ENCODE assay signal across 19 cellular contexts in the genomic region with DNA sequence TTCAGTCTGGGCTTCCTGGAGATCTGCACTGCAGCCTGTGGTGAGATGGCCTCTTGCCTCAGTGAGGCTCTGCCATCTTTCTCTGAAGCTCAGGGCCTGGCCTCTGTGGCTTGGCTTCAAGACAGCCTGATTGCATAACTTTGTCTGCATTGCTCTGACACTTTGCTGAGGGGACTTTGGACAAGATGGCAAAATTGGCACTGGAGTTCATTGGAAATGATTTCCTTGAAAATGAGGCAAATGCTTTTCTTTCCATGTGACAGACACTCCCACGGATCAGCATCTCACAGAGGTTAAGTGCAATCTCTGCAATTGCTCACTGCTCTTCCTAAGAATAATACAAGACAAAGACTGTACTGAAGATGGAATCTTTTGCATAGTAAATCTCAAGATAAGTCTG.
DNase-seq lines count a peak whose midpoint lies in the region; ATAC-seq and TF ChIP-seq lines count a peak whose summit lies in the region.
"Had no signal": no experiment of that assay in that cellular context is flagged by ENCODE, and none has a peak within 500 bp of the region (broad histone marks: within the 10 kb centered on the region; RNA-seq: fewer than 3 reads in every experiment).

No MANE protein-coding gene starts in this region.

- no peak overlapping the region for H3K4me3 Mint-ChIP-seq in WTC11
- H3K4me3 Mint-ChIP-seq: CD4-positive, CD25-positive, alpha-beta regulatory T cell had no signal

- no peaks in the 10 kb centered on the region for H3K27me3 ChIP-seq in brain microvascular endothelial cell (replicated peaks)
- H3K27me3 ChIP-seq: SJCRH30 had no signal

- H3K27ac Mint-ChIP-seq in WTC11: no peak overlapping the region
- H3K27ac Mint-ChIP-seq: CD4-positive, CD25-positive, alpha-beta regulatory T cell had no signal

- peaks cover 22% of the 10 kb centered on the region for H3K9me3 Mint-ChIP-seq in WTC11

- no peaks in the 10 kb centered on the region for H3K36me3 ChIP-seq in brain microvascular endothelial cell (replicated peaks)
- H3K36me3 ChIP-seq: SJCRH30 had no signal

- no peaks in the 10 kb centered on the region for H3K4me1 Mint-ChIP-seq in WTC11
- H3K4me1 Mint-ChIP-seq: CD4-positive, CD25-positive, alpha-beta regulatory T cell had no signal

- H3K27ac ChIP-seq in brain microvascular endothelial cell: no peak overlapping the region
- H3K27ac ChIP-seq: A549, RWPE1 had no signal

- no peak for ATAC-seq in WTC11
- ATAC-seq in HG03280 (IDR thresholded peaks at IDR 0.05; ENCODE audit: unreplicated experiment): no peak
- ATAC-seq: A549, HCT116 had no signal

- DNase-seq in AG20443 (ENCODE audit: low spot score) (peak; percentile 18), MV-4-11 (lab: John Stamatoyannopoulos, UW) (peak; percentile 72), epithelial cell of proximal tubule (ENCODE audit: low read depth) (peak; percentile 18), myocyte (ENCODE audit: low read depth) (peak; percentile 55), WTC11 (ENCODE audit: low spot score) (no peak), brain microvascular endothelial cell (no peak), activated gamma-delta T cell treated with Interleukin-2 at 50 U/mL for 16 hours (no peak)
- DNase-seq: Calu3; CD4-positive, CD25-positive, alpha-beta regulatory T cell; DMS79; NCI-H1105 treated with DMSO at 0.1 percent for 48 hours; NCI-H1930; NCI-H2171 treated with DMSO at 0.1 percent for 48 hours; NCI-H510A had no signal

- H3K27me3 Mint-ChIP-seq in WTC11 (ENCODE audit: low read depth): no peaks in the 10 kb centered on the region
- H3K27me3 Mint-ChIP-seq: CD4-positive, CD25-positive, alpha-beta regulatory T cell had no signal

- POLR2A ChIA-PET in WTC11 (lab: Charles Lee): no interaction called here

- CTCF ChIA-PET in WTC11 (lab: Charles Lee): interaction anchor here (0.6 kb wide), 1 partner anchor 1421 kb away, joined by 3 read pairs; no protein-coding TSS in a partner anchor

- in situ Hi-C loops in brain microvascular endothelial cell (cut with HindIII; ENCODE audit: low pct_ligation_motif_present, low sequenced_read_pairs): no loop called here

- no peak overlapping the region for H3K4me3 ChIP-seq in epithelial cell of proximal tubule (ENCODE audit: low read depth, low read length)
- H3K4me3 ChIP-seq in brain microvascular endothelial cell (ENCODE audit: low read depth, low read length): no peak overlapping the region
- H3K4me3 ChIP-seq: A549, SJCRH30 had no signal

- H3K36me3 Mint-ChIP-seq in WTC11: peaks cover 6% of the 10 kb centered on the region; the same call in 1 of the 2 replicates
- H3K36me3 Mint-ChIP-seq: CD4-positive, CD25-positive, alpha-beta regulatory T cell had no signal

- TF ChIP-seq CTCF in epithelial cell of proximal tubule (conservative IDR thresholded peaks at IDR 0.05; ENCODE audit: low read depth, low read length) (no peak), WTC11 (IDR thresholded peaks at IDR 0.05) (no peak), brain microvascular endothelial cell (IDR thresholded peaks at IDR 0.05; ENCODE audit: low read depth, low read length, missing control alignments) (no peak)

TF ChIP-seq in WTC11, 78 proteins besides CTCF, POLR2A, EP300 and RAD21:
- TF ChIP-seq, protein P1, sequence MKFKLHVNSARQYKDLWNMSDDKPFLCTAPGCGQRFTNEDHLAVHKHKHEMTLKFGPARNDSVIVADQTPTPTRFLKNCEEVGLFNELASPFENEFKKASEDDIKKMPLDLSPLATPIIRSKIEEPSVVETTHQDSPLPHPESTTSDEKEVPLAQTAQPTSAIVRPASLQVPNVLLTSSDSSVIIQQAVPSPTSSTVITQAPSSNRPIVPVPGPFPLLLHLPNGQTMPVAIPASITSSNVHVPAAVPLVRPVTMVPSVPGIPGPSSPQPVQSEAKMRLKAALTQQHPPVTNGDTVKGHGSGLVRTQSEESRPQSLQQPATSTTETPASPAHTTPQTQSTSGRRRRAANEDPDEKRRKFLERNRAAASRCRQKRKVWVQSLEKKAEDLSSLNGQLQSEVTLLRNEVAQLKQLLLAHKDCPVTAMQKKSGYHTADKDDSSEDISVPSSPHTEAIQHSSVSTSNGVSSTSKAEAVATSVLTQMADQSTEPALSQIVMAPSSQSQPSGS (CRISPR knock-in tag; IDR thresholded peaks at IDR 0.05; ENCODE audit: borderline replicate concordance, low read depth): no peak
- no peak for TF ChIP-seq SMAD4 (CRISPR knock-in tag; IDR thresholded peaks at IDR 0.05)
- TF ChIP-seq, protein P2, sequence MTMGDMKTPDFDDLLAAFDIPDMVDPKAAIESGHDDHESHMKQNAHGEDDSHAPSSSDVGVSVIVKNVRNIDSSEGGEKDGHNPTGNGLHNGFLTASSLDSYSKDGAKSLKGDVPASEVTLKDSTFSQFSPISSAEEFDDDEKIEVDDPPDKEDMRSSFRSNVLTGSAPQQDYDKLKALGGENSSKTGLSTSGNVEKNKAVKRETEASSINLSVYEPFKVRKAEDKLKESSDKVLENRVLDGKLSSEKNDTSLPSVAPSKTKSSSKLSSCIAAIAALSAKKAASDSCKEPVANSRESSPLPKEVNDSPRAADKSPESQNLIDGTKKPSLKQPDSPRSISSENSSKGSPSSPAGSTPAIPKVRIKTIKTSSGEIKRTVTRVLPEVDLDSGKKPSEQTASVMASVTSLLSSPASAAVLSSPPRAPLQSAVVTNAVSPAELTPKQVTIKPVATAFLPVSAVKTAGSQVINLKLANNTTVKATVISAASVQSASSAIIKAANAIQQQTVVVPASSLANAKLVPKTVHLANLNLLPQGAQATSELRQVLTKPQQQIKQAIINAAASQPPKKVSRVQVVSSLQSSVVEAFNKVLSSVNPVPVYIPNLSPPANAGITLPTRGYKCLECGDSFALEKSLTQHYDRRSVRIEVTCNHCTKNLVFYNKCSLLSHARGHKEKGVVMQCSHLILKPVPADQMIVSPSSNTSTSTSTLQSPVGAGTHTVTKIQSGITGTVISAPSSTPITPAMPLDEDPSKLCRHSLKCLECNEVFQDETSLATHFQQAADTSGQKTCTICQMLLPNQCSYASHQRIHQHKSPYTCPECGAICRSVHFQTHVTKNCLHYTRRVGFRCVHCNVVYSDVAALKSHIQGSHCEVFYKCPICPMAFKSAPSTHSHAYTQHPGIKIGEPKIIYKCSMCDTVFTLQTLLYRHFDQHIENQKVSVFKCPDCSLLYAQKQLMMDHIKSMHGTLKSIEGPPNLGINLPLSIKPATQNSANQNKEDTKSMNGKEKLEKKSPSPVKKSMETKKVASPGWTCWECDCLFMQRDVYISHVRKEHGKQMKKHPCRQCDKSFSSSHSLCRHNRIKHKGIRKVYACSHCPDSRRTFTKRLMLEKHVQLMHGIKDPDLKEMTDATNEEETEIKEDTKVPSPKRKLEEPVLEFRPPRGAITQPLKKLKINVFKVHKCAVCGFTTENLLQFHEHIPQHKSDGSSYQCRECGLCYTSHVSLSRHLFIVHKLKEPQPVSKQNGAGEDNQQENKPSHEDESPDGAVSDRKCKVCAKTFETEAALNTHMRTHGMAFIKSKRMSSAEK (CRISPR knock-in tag; IDR thresholded peaks at IDR 0.05; ENCODE audit: borderline replicate concordance): no peak
- no peak for TF ChIP-seq ESRRA (CRISPR knock-in tag; IDR thresholded peaks at IDR 0.05; ENCODE audit: borderline replicate concordance)
- TF ChIP-seq ZNF396 (CRISPR knock-in tag; IDR thresholded peaks at IDR 0.05; ENCODE audit: borderline replicate concordance): no peak
- TF ChIP-seq FOXK1 (CRISPR knock-in tag; IDR thresholded peaks at IDR 0.05): no peak
- TF ChIP-seq CREB1 (CRISPR knock-in tag; IDR thresholded peaks at IDR 0.05): no peak
- TF ChIP-seq NR3C1 (CRISPR knock-in tag; conservative IDR thresholded peaks at IDR 0.05; ENCODE audit: low read depth): no peak
- TF ChIP-seq, protein P3, sequence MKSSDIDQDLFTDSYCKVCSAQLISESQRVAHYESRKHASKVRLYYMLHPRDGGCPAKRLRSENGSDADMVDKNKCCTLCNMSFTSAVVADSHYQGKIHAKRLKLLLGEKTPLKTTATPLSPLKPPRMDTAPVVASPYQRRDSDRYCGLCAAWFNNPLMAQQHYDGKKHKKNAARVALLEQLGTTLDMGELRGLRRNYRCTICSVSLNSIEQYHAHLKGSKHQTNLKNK (CRISPR knock-in tag; IDR thresholded peaks at IDR 0.05): no peak
- TF ChIP-seq CBFB (CRISPR knock-in tag; IDR thresholded peaks at IDR 0.05; ENCODE audit: low read depth): no peak
- TF ChIP-seq JUN (CRISPR knock-in tag; IDR thresholded peaks at IDR 0.05): no peak
- TF ChIP-seq, protein P4, sequence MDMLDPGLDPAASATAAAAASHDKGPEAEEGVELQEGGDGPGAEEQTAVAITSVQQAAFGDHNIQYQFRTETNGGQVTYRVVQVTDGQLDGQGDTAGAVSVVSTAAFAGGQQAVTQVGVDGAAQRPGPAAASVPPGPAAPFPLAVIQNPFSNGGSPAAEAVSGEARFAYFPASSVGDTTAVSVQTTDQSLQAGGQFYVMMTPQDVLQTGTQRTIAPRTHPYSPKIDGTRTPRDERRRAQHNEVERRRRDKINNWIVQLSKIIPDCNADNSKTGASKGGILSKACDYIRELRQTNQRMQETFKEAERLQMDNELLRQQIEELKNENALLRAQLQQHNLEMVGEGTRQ (CRISPR knock-in tag; IDR thresholded peaks at IDR 0.05): no peak

Comparison
In these comparisons a context has a peak if more than half of its experiments do, and no peak if none do; other contexts are left out.
1. DNase-seq: peak in AG20443 (single experiment), MV-4-11 (single experiment), epithelial cell of proximal tubule (single experiment) and myocyte (single experiment); none in WTC11 (single experiment), brain microvascular endothelial cell (single experiment) and activated gamma-delta T cell treated with Interleukin-2 at 50 U/mL for 16 hours (single experiment).